Comparison of ENCODE assay signal across 18 cellular contexts in genomic region chr12:46892887-46893286, GRCh38.
"Had no signal": no experiment of that assay in that cellular context is flagged by ENCODE, and none has a peak within 500 bp of the region (broad histone marks: within the 10 kb centered on the region; RNA-seq: fewer than 3 reads in every experiment).

No MANE protein-coding gene starts in this region.

- H3K9me3 ChIP-seq: mucosa of descending colon had no signal

- H3K36me3 ChIP-seq: heart right ventricle had no signal

- H3K4me1 Mint-ChIP-seq: endodermal cell had no signal

- H3K27me3 ChIP-seq: heart right ventricle had no signal

- FAIRE-seq: endothelial cell of umbilical vein, islet of Langerhans, small intestine had no signal

- H3K27ac ChIP-seq: coronary artery, heart right ventricle had no signal

- H3K27ac Mint-ChIP-seq: endodermal cell, natural killer cell had no signal

- H3K4me3 ChIP-seq: coronary artery, heart right ventricle, mucosa of descending colon had no signal

- H3K4me3 Mint-ChIP-seq: endodermal cell, natural killer cell had no signal

- DNase-seq: effector CD4-positive, alpha-beta T cell; endodermal cell; erythroblast; foreskin melanocyte; heart right ventricle; hypothalamus; kidney glomerular epithelial cell; mammary epithelial cell; mucosa of descending colon; natural killer cell; occipital lobe; small intestine; stimulated activated CD4-positive, alpha-beta T cell treated with anti-CD3 and anti-CD28 coated beads, Interleukin-12 subunit alpha, Interleukin-12 subunit beta, amount 100 ng/mL, for 4 hours; stimulated activated naive CD4-positive, alpha-beta T cell treated with Interleukin-2 at 50 U/mL for 16 hours; trophoblast cell had no signal
